38 cellular contexts compared by ENCODE assay signal in genomic region chr7:101200504-101200861, GRCh38. TPM values are rescaled to one million over a fixed set of nuclear protein-coding genes. Genes with fewer than 3 reads are reported as not detected.
DNase-seq lines count a peak whose midpoint lies in the region; ATAC-seq, FAIRE-seq and TF ChIP-seq lines count a peak whose summit lies in the region.
"Had no signal": no experiment of that assay in that cellular context is flagged by ENCODE, and none has a peak within 500 bp of the region (broad histone marks: within the 10 kb centered on the region; RNA-seq: fewer than 3 reads in every experiment).

No MANE protein-coding gene starts in this region.

- no peak for FAIRE-seq in HepG2 (lab: Jason Lieb, UNC)

- H3K4me3 ChIP-seq in H7 (ENCODE audit: insufficient read depth, low read depth, low read length): no peak overlapping the region
- H3K4me3 ChIP-seq in HepG2 (replicated peaks in 1 of 3; ENCODE audit: insufficient read depth in 1 of 3, low read depth in 2 of 3, low read length in 3 of 3): peak overlapping the region; percentile 74 to 87 (median 84)
- H3K4me3 ChIP-seq: ascending aorta; BLaER1 treated with 17β-estradiol and CSF1 and Interleukin-3, amounts not matched to agents 10 nM and 100 nM; cardiac muscle cell; coronary artery; GM23248; SK-N-MC; skin epidermis; tibial artery had no signal

- CTCF ChIA-PET in HepG2 (lab: Yijun Ruan, JAX; ENCODE audit: low intra/inter-chr PET ratio, low total read pairs): interaction anchor here (1.1 kb wide), 1 partner anchor 8 kb away, joined by 6 read pairs; no protein-coding TSS in a partner anchor

- in situ Hi-C loops in HepG2 (cut with HindIII; ENCODE audit: extremely low pct_ligation_motif_present, low pct_unique_long_range_greater_than_20kb): no loop called here

- no peak for TF ChIP-seq POLR2A in HepG2 (IDR thresholded peaks at IDR 0.05; ENCODE audit: insufficient read depth in 1 of 2, low read depth in 2 of 2, low read length in 2 of 2)

- peak overlapping the region; percentile 91 for H3K4me2 ChIP-seq in HepG2 (ENCODE audit: low read depth, low read length)
- H3K4me2 ChIP-seq: BLaER1 treated with 17β-estradiol and CSF1 and Interleukin-3, amounts not matched to agents 10 nM and 100 nM had no signal

- H3K27ac Mint-ChIP-seq in activated T-helper 17 cell treated with anti-CD3 and anti-CD28 coated beads, Interleukin-2, amount 50 U/mL, for 72 hours: no peak overlapping the region
- peak overlapping the region; percentile 10 for H3K27ac Mint-ChIP-seq in stimulated activated effector memory CD8-positive, alpha-beta T cell treated with anti-CD3 and anti-CD28 coated beads, Interleukin-12 subunit alpha, Interleukin-12 subunit beta, amount 100 ng/mL, for 72 hours
- H3K27ac Mint-ChIP-seq: activated CD4-positive, alpha-beta T cell treated with anti-CD3 and anti-CD28 coated beads for 36 hours; activated CD8-positive, alpha-beta T cell treated with anti-CD3 and anti-CD28 coated beads, Interleukin-2, amount 10 ng/mL, durations not matched to agents 7 days and 5 days; effector memory CD8-positive, alpha-beta T cell; memory B cell had no signal

- H4K20me1 ChIP-seq in HepG2 (ENCODE audit: insufficient read depth, low read length): peaks cover 3% of the 10 kb centered on the region; the same call in 1 of the 2 replicates

- peak overlapping the region; percentile 99 for H3K27ac ChIP-seq in HepG2 (ENCODE audit: extremely low read length, insufficient read depth, low read length)
- H3K27ac ChIP-seq: ascending aorta; BLaER1 treated with 17β-estradiol and CSF1 and Interleukin-3, amounts not matched to agents 10 nM and 100 nM; cardiac muscle cell; coronary artery; GM23248; SK-N-MC; skin epidermis; tibial artery had no signal

- peaks cover 7% of the 10 kb centered on the region for H3K4me1 Mint-ChIP-seq in activated T-helper 17 cell treated with anti-CD3 and anti-CD28 coated beads, Interleukin-2, amount 50 U/mL, for 72 hours
- H3K4me1 Mint-ChIP-seq in stimulated activated effector memory CD8-positive, alpha-beta T cell treated with anti-CD3 and anti-CD28 coated beads, Interleukin-12 subunit alpha, Interleukin-12 subunit beta, amount 100 ng/mL, for 72 hours: peaks cover 17% of the 10 kb centered on the region

- H3K27me3 Mint-ChIP-seq in activated T-helper 17 cell treated with anti-CD3 and anti-CD28 coated beads, Interleukin-2, amount 50 U/mL, for 72 hours: peaks cover 16% of the 10 kb centered on the region

- H2AFZ ChIP-seq in HepG2 (ENCODE audit: low read length): no peak overlapping the region
- H2AFZ ChIP-seq: GM23248 had no signal

- no peak for TF ChIP-seq CTCF in HepG2 (CRISPR knock-in tag; IDR thresholded peaks at IDR 0.05)

- H3K36me3 Mint-ChIP-seq in activated T-helper 17 cell treated with anti-CD3 and anti-CD28 coated beads, Interleukin-2, amount 50 U/mL, for 72 hours (ENCODE audit: low read depth): no peaks in the 10 kb centered on the region
- no peaks in the 10 kb centered on the region for H3K36me3 Mint-ChIP-seq in stimulated activated effector memory CD8-positive, alpha-beta T cell treated with anti-CD3 and anti-CD28 coated beads, Interleukin-12 subunit alpha, Interleukin-12 subunit beta, amount 100 ng/mL, for 72 hours

- no peaks in the 10 kb centered on the region for H3K9me3 Mint-ChIP-seq in activated T-helper 17 cell treated with anti-CD3 and anti-CD28 coated beads, Interleukin-2, amount 50 U/mL, for 72 hours
- H3K9me3 Mint-ChIP-seq in stimulated activated effector memory CD8-positive, alpha-beta T cell treated with anti-CD3 and anti-CD28 coated beads, Interleukin-12 subunit alpha, Interleukin-12 subunit beta, amount 100 ng/mL, for 72 hours: no peaks in the 10 kb centered on the region
- H3K9me3 Mint-ChIP-seq: activated naive CD8-positive, alpha-beta T cell treated with anti-CD3 and anti-CD28 coated beads, Interleukin-2, amount 10 ng/mL, durations not matched to agents 7 days and 5 days; effector memory CD8-positive, alpha-beta T cell; memory B cell had no signal

- DNase-seq in H7: peak; percentile 68
- peak; percentile 20 for DNase-seq in HepG2 (ENCODE audit: low spot score)
- no peak for DNase-seq in stimulated activated effector memory CD8-positive, alpha-beta T cell treated with anti-CD3 and anti-CD28 coated beads, Interleukin-12 subunit alpha, Interleukin-12 subunit beta, amount 100 ng/mL, for 72 hours (ENCODE audit: low spot score in 2 of 2)
- DNase-seq in activated CD4-positive, CD25-positive, alpha-beta regulatory T cell (lab: John Stamatoyannopoulos, UW): no peak
- no peak for DNase-seq in NCI-H1417 treated with DMSO at 0.1 percent for 48 hours (lab: John Stamatoyannopoulos, UW)
- DNase-seq: activated CD4-positive, alpha-beta T cell treated with anti-CD3 and anti-CD28 coated beads for 36 hours; activated CD8-positive, alpha-beta T cell treated with anti-CD3 and anti-CD28 coated beads, Interleukin-2, amount 10 ng/mL, durations not matched to agents 7 days and 5 days; activated effector memory CD4-positive, alpha-beta T cell treated with Interleukin-2 at 50 U/mL for 16 hours; activated naive CD8-positive, alpha-beta T cell treated with anti-CD3 and anti-CD28 coated beads, Interleukin-2, amount 10 ng/mL, durations not matched to agents 7 days and 5 days; activated T-cell treated with anti-CD3 and anti-CD28 coated beads for 4 hours; Calu3; DND-41; effector memory CD8-positive, alpha-beta T cell; GM23248; head of caudate nucleus; left cardiac atrium; NCI-H2081; NCI-H345; occipital lobe; stimulated activated CD4-positive, alpha-beta T cell treated with anti-CD3 and anti-CD28 coated beads, Interleukin-1b, Interleukin-23, amount 100 ng/mL, for 48 hours; stimulated activated CD8-positive, alpha-beta memory T cell treated with anti-CD3 and anti-CD28 coated beads, Interleukin-4, amount 100 ng/mL, for 48 hours; T-helper 2 cell; tibial artery had no signal

- 0% methylated on average over 2 of the region's 2 CpGs for WGBS in HepG2 (ENCODE audit: low lambda C conversion rate)

- no peaks in the 10 kb centered on the region for H3K9me3 ChIP-seq in HepG2 (ENCODE audit: low read length)
- H3K9me3 ChIP-seq: ascending aorta; BLaER1 treated with 17β-estradiol and CSF1 and Interleukin-3, amounts not matched to agents 10 nM and 100 nM; tibial artery had no signal

- peaks cover 53% of the 10 kb centered on the region for H3K4me1 ChIP-seq in HepG2 (ENCODE audit: insufficient read depth, low read length)

- H3K36me3 ChIP-seq in H7 (replicated peaks; ENCODE audit: control insufficient read depth, insufficient read depth, low read length) (no peaks in the 10 kb centered on the region), HepG2 (replicated peaks in 1 of 2; ENCODE audit: control insufficient read depth in 1 of 2, insufficient read depth in 2 of 2, low read length in 2 of 2) (peaks cover 4% of the 10 kb centered on the region in 2 experiments; a peak in 2 of 5 replicates)
- H3K36me3 ChIP-seq: ascending aorta, cardiac muscle cell, tibial artery had no signal

- ATAC-seq in activated T-helper 17 cell treated with anti-CD3 and anti-CD28 coated beads, Interleukin-2, amount 50 U/mL, for 72 hours (replicated peaks): no peak
- ATAC-seq in HepG2: peak; percentile 39
- no peak for ATAC-seq in stimulated activated effector memory CD8-positive, alpha-beta T cell treated with anti-CD3 and anti-CD28 coated beads, Interleukin-12 subunit alpha, Interleukin-12 subunit beta, amount 100 ng/mL, for 72 hours
- no peak for ATAC-seq in HG03175 (IDR thresholded peaks at IDR 0.05; ENCODE audit: unreplicated experiment)
- ATAC-seq: activated CD4-positive, alpha-beta T cell treated with anti-CD3 and anti-CD28 coated beads for 36 hours; activated CD8-positive, alpha-beta T cell treated with anti-CD3 and anti-CD28 coated beads, Interleukin-2, amount 10 ng/mL, durations not matched to agents 7 days and 5 days; effector memory CD8-positive, alpha-beta T cell; left cardiac atrium had no signal

- no peak for TF ChIP-seq EP300 in HepG2 (IDR thresholded peaks at IDR 0.05; ENCODE audit: low read depth in 2 of 2, low read length in 2 of 2)
- TF ChIP-seq EP300 in HepG2 (CRISPR knock-in tag; IDR thresholded peaks at IDR 0.05; ENCODE audit: borderline replicate concordance): no peak

- H3K27me3 ChIP-seq in H7 (ENCODE audit: control insufficient read depth, insufficient read depth, low read length) (peaks cover 13% of the 10 kb centered on the region), HepG2 (ENCODE audit: control insufficient read depth in 1 of 2, insufficient read depth in 2 of 2, low read length in 2 of 2) (no peaks in the 10 kb centered on the region; a peak in 1 of 5 replicates)

- peak overlapping the region; percentile 86 for H3K9ac ChIP-seq in HepG2 (ENCODE audit: insufficient read depth, low read depth, low read length)
- H3K9ac ChIP-seq: BLaER1 treated with 17β-estradiol and CSF1 and Interleukin-3, amounts not matched to agents 10 nM and 100 nM; GM23248 had no signal

- no peak for TF ChIP-seq RAD21 in HepG2 (CRISPR knock-in tag; IDR thresholded peaks at IDR 0.05)

- POLR2A ChIA-PET in HepG2 (lab: Yijun Ruan, JAX): interaction anchor here (0.6 to 11.6 kb wide), 16 partner anchors 8 to 325 kb away, joined by 3 to 202 read pairs (median 4); partner anchors contain the start of genes CLDN15, FIS1, PLOD3 and SERPINE1

- intact Hi-C loops in HepG2 (cut with micrococcal nuclease; ENCODE audit: unreplicated experiment): loop anchor here (2.0 kb wide), 1 partner anchor 16 kb away; the partner anchor contains the start of gene PLOD3

- H3K79me2 ChIP-seq in HepG2 (ENCODE audit: insufficient read depth, low read length): peaks cover 12% of the 10 kb centered on the region

- BruUV-seq in HepG2 (replicated peaks; lab: Mats Ljungman, UMichigan): TSS peak; percentile 79

- H3K4me3 Mint-ChIP-seq in activated T-helper 17 cell treated with anti-CD3 and anti-CD28 coated beads, Interleukin-2, amount 50 U/mL, for 72 hours: peak overlapping the region; percentile 27
- peak overlapping the region; percentile 37 for H3K4me3 Mint-ChIP-seq in stimulated activated effector memory CD8-positive, alpha-beta T cell treated with anti-CD3 and anti-CD28 coated beads, Interleukin-12 subunit alpha, Interleukin-12 subunit beta, amount 100 ng/mL, for 72 hours
- H3K4me3 Mint-ChIP-seq: activated CD4-positive, alpha-beta T cell treated with anti-CD3 and anti-CD28 coated beads for 36 hours; activated CD8-positive, alpha-beta T cell treated with anti-CD3 and anti-CD28 coated beads, Interleukin-2, amount 10 ng/mL, durations not matched to agents 7 days and 5 days had no signal

RNA-seq across cellular contexts. Expression of gene MOGAT3, which starts 0.4 kb away (rescaled TPM):
- total RNA-seq in H7 (2014; rRNA removed; shearing (Covaris generic)): 0.52 and 1.00 TPM in 2 replicates
- total RNA-seq in activated T-helper 17 cell treated with anti-CD3 and anti-CD28 coated beads, Interleukin-2, amount 50 U/mL, for 72 hours: not detected
- total RNA-seq in HepG2 (2016; rRNA removed; fragmentation: Illumina TruSeq; extraction: Trizol): 5.5 and 22.5 TPM in 2 replicates
- 4.9 TPM in 2 replicates for total RNA-seq in HepG2 (2016; cell fraction: cytosol; rRNA removed; fragmentation: Illumina TruSeq; extraction: Trizol; ENCODE audit: low read depth)
- total RNA-seq in HepG2 (2016; cell fraction: insoluble cytoplasmic fraction; rRNA removed; fragmentation: Illumina TruSeq; extraction: Trizol): 5.7 and 22.7 TPM in 2 replicates
- 4.8 and 5.0 TPM in 2 replicates for total RNA-seq in HepG2 (2016; cell fraction: membrane; rRNA removed; fragmentation: Illumina TruSeq; extraction: Trizol)
- 38.2 and 46.4 TPM in 2 replicates for total RNA-seq in HepG2 (2016; cell fraction: nucleus; rRNA removed; fragmentation: Illumina TruSeq; extraction: Trizol)
- polyA plus RNA-seq in HepG2 (2011; rRNA removed): 30.5 and 39.2 TPM in 2 replicates
- 16.6 and 17.2 TPM in 2 replicates for polyA plus RNA-seq in HepG2 (2011; cell fraction: cytosol; rRNA removed)
- polyA plus RNA-seq in HepG2 (2011; cell fraction: nucleus; rRNA removed): 82.9 and 84.5 TPM in 2 replicates
- polyA plus RNA-seq in HepG2 (2012): 17.1 and 24.2 TPM in 2 replicates
- 1.8 and 2.5 TPM in 2 replicates for polyA plus RNA-seq in HepG2 (2016; cell fraction: cytosol; fragmentation: Illumina TruSeq; extraction: Trizol; ENCODE audit: low read depth)
- polyA plus RNA-seq in HepG2 (2016; cell fraction: insoluble cytoplasmic fraction; fragmentation: Illumina TruSeq; extraction: Trizol; ENCODE audit: low read depth): 5.6 and 6.9 TPM in 2 replicates
- polyA plus RNA-seq in HepG2 (2016; cell fraction: membrane; fragmentation: Illumina TruSeq; extraction: Trizol; ENCODE audit: low read depth): 2.9 and 3.0 TPM in 2 replicates
- polyA plus RNA-seq in HepG2 (2016; cell fraction: nucleus; fragmentation: Illumina TruSeq; extraction: Trizol; ENCODE audit: insufficient read depth, low read depth): 38.7 and 42.5 TPM in 2 replicates
- polyA minus RNA-seq in HepG2 (2011; rRNA and poly(A)+ RNA removed; ENCODE audit: low replicate concordance): 121 TPM in 1 of 2 replicates, not detected in the other
- polyA minus RNA-seq in HepG2 (2011; cell fraction: cytosol; rRNA and poly(A)+ RNA removed): 14.9 and 15.6 TPM in 2 replicates
- 233 and 284 TPM in 2 replicates for polyA minus RNA-seq in HepG2 (2011; cell fraction: nucleus; rRNA and poly(A)+ RNA removed)
- total RNA-seq: activated CD4-positive, alpha-beta T cell treated with anti-CD3 and anti-CD28 coated beads for 36 hours; activated CD8-positive, alpha-beta T cell treated with anti-CD3 and anti-CD28 coated beads, Interleukin-2, amount 10 ng/mL, durations not matched to agents 7 days and 5 days; activated naive CD8-positive, alpha-beta T cell treated with anti-CD3 and anti-CD28 coated beads, Interleukin-2, amount 10 ng/mL, durations not matched to agents 7 days and 5 days; ascending aorta; Calu3; cardiac muscle cell; fibroblast of villous mesenchyme; GM23248; left cardiac atrium; M059J; myocyte; occipital lobe; renal cortical epithelial cell had no signal
- polyA plus RNA-seq: AG04450, cardiac muscle cell, esophagus, GM23248 had no signal

RNA-seq across cellular contexts. Expression of gene PLOD3, which starts 16.9 kb away (rescaled TPM):
- 41.9 and 48.3 TPM in 2 replicates for total RNA-seq in H7 (2014; rRNA removed; shearing (Covaris generic))
- total RNA-seq in activated T-helper 17 cell treated with anti-CD3 and anti-CD28 coated beads, Interleukin-2, amount 50 U/mL, for 72 hours: 10 to 100 TPM; 55.6 to 69.6 TPM
- total RNA-seq in HepG2 (2016; rRNA removed; fragmentation: Illumina TruSeq; extraction: Trizol): 22.2 and 67.4 TPM in 2 replicates
- total RNA-seq in HepG2 (2016; cell fraction: cytosol; rRNA removed; fragmentation: Illumina TruSeq; extraction: Trizol; ENCODE audit: low read depth): 23.9 and 25.4 TPM in 2 replicates
- 20.2 and 72.6 TPM in 2 replicates for total RNA-seq in HepG2 (2016; cell fraction: insoluble cytoplasmic fraction; rRNA removed; fragmentation: Illumina TruSeq; extraction: Trizol)
- 24.4 and 25.4 TPM in 2 replicates for total RNA-seq in HepG2 (2016; cell fraction: membrane; rRNA removed; fragmentation: Illumina TruSeq; extraction: Trizol)
- total RNA-seq in HepG2 (2016; cell fraction: nucleus; rRNA removed; fragmentation: Illumina TruSeq; extraction: Trizol): 63.9 and 86.6 TPM in 2 replicates
- 65.8 and 69.0 TPM in 2 replicates for polyA plus RNA-seq in HepG2 (2011; rRNA removed)
- polyA plus RNA-seq in HepG2 (2011; cell fraction: cytosol; rRNA removed): 46.3 and 69.3 TPM in 2 replicates
- 162 and 195 TPM in 2 replicates for polyA plus RNA-seq in HepG2 (2011; cell fraction: nucleus; rRNA removed)
- polyA plus RNA-seq in HepG2 (2012): 53.0 and 94.8 TPM in 2 replicates
- 12.2 and 13.8 TPM in 2 replicates for polyA plus RNA-seq in HepG2 (2016; cell fraction: cytosol; fragmentation: Illumina TruSeq; extraction: Trizol; ENCODE audit: low read depth)
- polyA plus RNA-seq in HepG2 (2016; cell fraction: insoluble cytoplasmic fraction; fragmentation: Illumina TruSeq; extraction: Trizol; ENCODE audit: low read depth): 27.9 and 38.5 TPM in 2 replicates
- 21.2 and 23.4 TPM in 2 replicates for polyA plus RNA-seq in HepG2 (2016; cell fraction: membrane; fragmentation: Illumina TruSeq; extraction: Trizol; ENCODE audit: low read depth)
- 217 and 227 TPM in 2 replicates for polyA plus RNA-seq in HepG2 (2016; cell fraction: nucleus; fragmentation: Illumina TruSeq; extraction: Trizol; ENCODE audit: insufficient read depth, low read depth)
- polyA minus RNA-seq in HepG2 (2011; rRNA and poly(A)+ RNA removed; ENCODE audit: low replicate concordance): 44.4 and 96.8 TPM in 2 replicates
- 55.0 and 69.8 TPM in 2 replicates for polyA minus RNA-seq in HepG2 (2011; cell fraction: cytosol; rRNA and poly(A)+ RNA removed)
- 37.7 and 50.2 TPM in 2 replicates for polyA minus RNA-seq in HepG2 (2011; cell fraction: nucleus; rRNA and poly(A)+ RNA removed)

RNA-seq across cellular contexts. Expression of gene ZNHIT1, which starts 17.5 kb away (rescaled TPM):
- 58.9 and 83.3 TPM in 2 replicates for total RNA-seq in H7 (2014; rRNA removed; shearing (Covaris generic))
- total RNA-seq in activated T-helper 17 cell treated with anti-CD3 and anti-CD28 coated beads, Interleukin-2, amount 50 U/mL, for 72 hours: 10 to 100 TPM; 49.3 to 56.8 TPM
- 64.5 and 66.5 TPM in 2 replicates for total RNA-seq in HepG2 (2016; rRNA removed; fragmentation: Illumina TruSeq; extraction: Trizol)
- 64.0 and 69.5 TPM in 2 replicates for total RNA-seq in HepG2 (2016; cell fraction: cytosol; rRNA removed; fragmentation: Illumina TruSeq; extraction: Trizol; ENCODE audit: low read depth)
- 68.4 and 76.1 TPM in 2 replicates for total RNA-seq in HepG2 (2016; cell fraction: insoluble cytoplasmic fraction; rRNA removed; fragmentation: Illumina TruSeq; extraction: Trizol)
- total RNA-seq in HepG2 (2016; cell fraction: membrane; rRNA removed; fragmentation: Illumina TruSeq; extraction: Trizol): 53.8 and 60.2 TPM in 2 replicates
- total RNA-seq in HepG2 (2016; cell fraction: nucleus; rRNA removed; fragmentation: Illumina TruSeq; extraction: Trizol): 26.8 and 31.3 TPM in 2 replicates
- 32.5 and 36.8 TPM in 2 replicates for polyA plus RNA-seq in HepG2 (2011; rRNA removed)
- 42.7 and 52.4 TPM in 2 replicates for polyA plus RNA-seq in HepG2 (2011; cell fraction: cytosol; rRNA removed)
- 23.5 and 25.9 TPM in 2 replicates for polyA plus RNA-seq in HepG2 (2011; cell fraction: nucleus; rRNA removed)
- 41.6 and 44.7 TPM in 2 replicates for polyA plus RNA-seq in HepG2 (2012)
- 71.9 and 73.7 TPM in 2 replicates for polyA plus RNA-seq in HepG2 (2016; cell fraction: cytosol; fragmentation: Illumina TruSeq; extraction: Trizol; ENCODE audit: low read depth)
- 68.8 and 69.1 TPM in 2 replicates for polyA plus RNA-seq in HepG2 (2016; cell fraction: insoluble cytoplasmic fraction; fragmentation: Illumina TruSeq; extraction: Trizol; ENCODE audit: low read depth)
- 47.5 and 51.9 TPM in 2 replicates for polyA plus RNA-seq in HepG2 (2016; cell fraction: membrane; fragmentation: Illumina TruSeq; extraction: Trizol; ENCODE audit: low read depth)
- 57.2 and 62.8 TPM in 2 replicates for polyA plus RNA-seq in HepG2 (2016; cell fraction: nucleus; fragmentation: Illumina TruSeq; extraction: Trizol; ENCODE audit: insufficient read depth, low read depth)
- polyA minus RNA-seq in HepG2 (2011; rRNA and poly(A)+ RNA removed; ENCODE audit: low replicate concordance): 23.4 and 35.9 TPM in 2 replicates
- polyA minus RNA-seq in HepG2 (2011; cell fraction: cytosol; rRNA and poly(A)+ RNA removed): 21.7 and 22.1 TPM in 2 replicates
- 5.4 and 6.3 TPM in 2 replicates for polyA minus RNA-seq in HepG2 (2011; cell fraction: nucleus; rRNA and poly(A)+ RNA removed)

RNA-seq across cellular contexts. Expression of gene NAT16, which starts 20.4 kb away (rescaled TPM):
- total RNA-seq in H7 (2014; rRNA removed; shearing (Covaris generic)): 0.30 and 0.59 TPM in 2 replicates
- total RNA-seq in activated T-helper 17 cell treated with anti-CD3 and anti-CD28 coated beads, Interleukin-2, amount 50 U/mL, for 72 hours: not detected
- not detected in 2 replicates for total RNA-seq in HepG2 (2016; rRNA removed; fragmentation: Illumina TruSeq; extraction: Trizol)
- total RNA-seq in HepG2 (2016; cell fraction: cytosol; rRNA removed; fragmentation: Illumina TruSeq; extraction: Trizol; ENCODE audit: low read depth): not detected in 2 replicates
- total RNA-seq in HepG2 (2016; cell fraction: insoluble cytoplasmic fraction; rRNA removed; fragmentation: Illumina TruSeq; extraction: Trizol): not detected in 2 replicates
- not detected in 2 replicates for total RNA-seq in HepG2 (2016; cell fraction: membrane; rRNA removed; fragmentation: Illumina TruSeq; extraction: Trizol)
- not detected in 2 replicates for total RNA-seq in HepG2 (2016; cell fraction: nucleus; rRNA removed; fragmentation: Illumina TruSeq; extraction: Trizol)
- 0.04 TPM in 1 of 2 replicates, not detected in the other for polyA plus RNA-seq in HepG2 (2011; rRNA removed)
- 0.04 and 0.05 TPM in 2 replicates for polyA plus RNA-seq in HepG2 (2011; cell fraction: cytosol; rRNA removed)
- 0.24 and 0.34 TPM in 2 replicates for polyA plus RNA-seq in HepG2 (2011; cell fraction: nucleus; rRNA removed)
- 0.12 TPM in 1 of 2 replicates, not detected in the other for polyA plus RNA-seq in HepG2 (2012)
- polyA plus RNA-seq in HepG2 (2016; cell fraction: cytosol; fragmentation: Illumina TruSeq; extraction: Trizol; ENCODE audit: low read depth): not detected in 2 replicates
- polyA plus RNA-seq in HepG2 (2016; cell fraction: insoluble cytoplasmic fraction; fragmentation: Illumina TruSeq; extraction: Trizol; ENCODE audit: low read depth): not detected in 2 replicates
- polyA plus RNA-seq in HepG2 (2016; cell fraction: membrane; fragmentation: Illumina TruSeq; extraction: Trizol; ENCODE audit: low read depth): not detected in 2 replicates
- polyA plus RNA-seq in HepG2 (2016; cell fraction: nucleus; fragmentation: Illumina TruSeq; extraction: Trizol; ENCODE audit: insufficient read depth, low read depth): not detected in 2 replicates
- polyA minus RNA-seq in HepG2 (2011; rRNA and poly(A)+ RNA removed; ENCODE audit: low replicate concordance): not detected in 2 replicates
- polyA minus RNA-seq in HepG2 (2011; cell fraction: cytosol; rRNA and poly(A)+ RNA removed): not detected in 2 replicates
- not detected in 2 replicates for polyA minus RNA-seq in HepG2 (2011; cell fraction: nucleus; rRNA and poly(A)+ RNA removed)
- total RNA-seq: activated CD4-positive, alpha-beta T cell treated with anti-CD3 and anti-CD28 coated beads for 36 hours; activated CD8-positive, alpha-beta T cell treated with anti-CD3 and anti-CD28 coated beads, Interleukin-2, amount 10 ng/mL, durations not matched to agents 7 days and 5 days; activated naive CD8-positive, alpha-beta T cell treated with anti-CD3 and anti-CD28 coated beads, Interleukin-2, amount 10 ng/mL, durations not matched to agents 7 days and 5 days; ascending aorta; Calu3; fibroblast of villous mesenchyme; GM23248; left cardiac atrium; myocyte; renal cortical epithelial cell had no signal
- polyA plus RNA-seq: cardiac muscle cell, esophagus, GM23248 had no signal

RNA-seq across cellular contexts. Expression of gene VGF, which starts 35.1 kb away (rescaled TPM):
- total RNA-seq in H7 (2014; rRNA removed; shearing (Covaris generic)): 12.0 and 22.5 TPM in 2 replicates
- total RNA-seq in activated T-helper 17 cell treated with anti-CD3 and anti-CD28 coated beads, Interleukin-2, amount 50 U/mL, for 72 hours: under 1 TPM; 0.13 to 0.48 TPM
- total RNA-seq in HepG2 (2016; rRNA removed; fragmentation: Illumina TruSeq; extraction: Trizol): 0.10 and 0.46 TPM in 2 replicates
- total RNA-seq in HepG2 (2016; cell fraction: cytosol; rRNA removed; fragmentation: Illumina TruSeq; extraction: Trizol; ENCODE audit: low read depth): 0.18 TPM in 1 of 2 replicates, not detected in the other
- 0.52 TPM in 1 of 2 replicates, not detected in the other for total RNA-seq in HepG2 (2016; cell fraction: insoluble cytoplasmic fraction; rRNA removed; fragmentation: Illumina TruSeq; extraction: Trizol)
- total RNA-seq in HepG2 (2016; cell fraction: membrane; rRNA removed; fragmentation: Illumina TruSeq; extraction: Trizol): 0.10 and 0.15 TPM in 2 replicates
- total RNA-seq in HepG2 (2016; cell fraction: nucleus; rRNA removed; fragmentation: Illumina TruSeq; extraction: Trizol): 0.44 and 0.78 TPM in 2 replicates
- polyA plus RNA-seq in HepG2 (2011; rRNA removed): 0.12 and 0.21 TPM in 2 replicates
- polyA plus RNA-seq in HepG2 (2011; cell fraction: cytosol; rRNA removed): 0.12 and 0.23 TPM in 2 replicates
- 0.40 and 0.96 TPM in 2 replicates for polyA plus RNA-seq in HepG2 (2011; cell fraction: nucleus; rRNA removed)
- 0.09 and 0.31 TPM in 2 replicates for polyA plus RNA-seq in HepG2 (2012)
- polyA plus RNA-seq in HepG2 (2016; cell fraction: cytosol; fragmentation: Illumina TruSeq; extraction: Trizol; ENCODE audit: low read depth): 0.06 and 0.09 TPM in 2 replicates
- polyA plus RNA-seq in HepG2 (2016; cell fraction: insoluble cytoplasmic fraction; fragmentation: Illumina TruSeq; extraction: Trizol; ENCODE audit: low read depth): 0.15 and 0.16 TPM in 2 replicates
- 0.08 TPM in 1 of 2 replicates, not detected in the other for polyA plus RNA-seq in HepG2 (2016; cell fraction: membrane; fragmentation: Illumina TruSeq; extraction: Trizol; ENCODE audit: low read depth)
- 0.99 and 1.4 TPM in 2 replicates for polyA plus RNA-seq in HepG2 (2016; cell fraction: nucleus; fragmentation: Illumina TruSeq; extraction: Trizol; ENCODE audit: insufficient read depth, low read depth)
- 0.14 and 0.16 TPM in 2 replicates for polyA minus RNA-seq in HepG2 (2011; rRNA and poly(A)+ RNA removed; ENCODE audit: low replicate concordance)
- polyA minus RNA-seq in HepG2 (2011; cell fraction: cytosol; rRNA and poly(A)+ RNA removed): 0.69 and 0.88 TPM in 2 replicates
- not detected in 2 replicates for polyA minus RNA-seq in HepG2 (2011; cell fraction: nucleus; rRNA and poly(A)+ RNA removed)
- total RNA-seq: ascending aorta, GM23248, left cardiac atrium, M059J, myocyte had no signal
- polyA plus RNA-seq: GM23248 had no signal

Comparison
In these comparisons a context has a peak if more than half of its experiments do, and no peak if none do; other contexts are left out.
1. DNase-seq: peak in H7 (single experiment) and HepG2 (single experiment); none in stimulated activated effector memory CD8-positive, alpha-beta T cell treated with anti-CD3 and anti-CD28 coated beads, Interleukin-12 subunit alpha, Interleukin-12 subunit beta, amount 100 ng/mL, for 72 hours (0 of 2), activated CD4-positive, CD25-positive, alpha-beta regulatory T cell (0 of 4) and NCI-H1417 treated with DMSO at 0.1 percent for 48 hours (single experiment).